Comparison of ENCODE assay signal across 10 cellular contexts in the genomic region with DNA sequence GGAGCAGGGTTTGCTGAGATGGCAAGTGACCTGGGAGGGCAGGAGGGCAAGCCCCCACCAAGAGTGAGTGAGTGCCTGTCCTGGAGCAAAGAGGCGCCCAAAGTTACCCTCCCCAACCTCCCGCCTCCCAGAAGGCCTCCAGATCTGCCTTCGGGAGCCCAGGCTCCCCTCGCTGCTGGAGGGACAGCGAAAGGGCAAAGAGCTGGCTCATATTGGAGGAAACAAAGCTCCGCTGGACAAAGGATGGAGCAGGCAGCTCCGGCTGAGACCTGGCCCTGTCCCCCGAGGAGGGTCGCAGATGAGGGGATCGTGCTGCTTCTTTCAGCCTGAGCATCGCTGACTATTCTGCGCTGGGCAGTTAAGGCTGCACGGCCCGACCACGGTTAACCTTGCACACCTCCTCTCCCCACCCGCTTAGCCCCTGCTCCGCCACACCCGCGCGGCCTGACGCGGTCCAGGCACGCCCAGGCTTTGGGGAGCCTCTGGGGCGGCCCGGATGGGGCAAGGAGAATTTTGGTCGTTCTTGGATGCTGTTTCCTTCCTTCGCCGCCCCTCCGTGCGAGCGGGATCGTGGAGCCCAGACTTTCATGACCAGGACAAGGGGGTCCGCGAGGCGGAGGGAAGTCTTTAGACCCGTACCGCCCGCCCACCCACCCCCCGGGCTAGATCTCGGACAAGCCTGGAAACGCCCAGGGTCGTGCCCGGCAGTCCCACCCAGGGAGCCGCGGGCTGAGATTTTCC. TPM values are rescaled to one million over a fixed set of nuclear protein-coding genes. Genes with fewer than 3 reads are reported as not detected.
DNase-seq lines count a peak whose midpoint lies in the region; ATAC-seq and TF ChIP-seq lines count a peak whose summit lies in the region.
"Had no signal": no experiment of that assay in that cellular context is flagged by ENCODE, and none has a peak within 500 bp of the region (broad histone marks: within the 10 kb centered on the region; RNA-seq: fewer than 3 reads in every experiment).

No MANE protein-coding gene starts in this region.

- peak overlapping the region; percentile 84 for H3K4me3 ChIP-seq in skeletal muscle satellite cell (ENCODE audit: low read length)

- no peak for ATAC-seq in HG02870 (IDR thresholded peaks at IDR 0.05; ENCODE audit: unreplicated experiment)
- ATAC-seq in HG03565 (IDR thresholded peaks at IDR 0.05; ENCODE audit: unreplicated experiment): no peak
- no peak for ATAC-seq in GM19467 (IDR thresholded peaks at IDR 0.05; ENCODE audit: unreplicated experiment)
- ATAC-seq: activated CD4-positive, CD25-positive, alpha-beta regulatory T cell treated with anti-CD3 and anti-CD28 coated beads, Interleukin-2, amount 50 U/mL, for 24 hours had no signal

- H3K4me3 Mint-ChIP-seq in H9: peak overlapping the region; percentile 70 to 82
- H3K4me3 Mint-ChIP-seq in immature natural killer cell: peak overlapping the region; percentile 55 to 85 (median 75)

- no peak overlapping the region for H4K5ac ChIP-seq in H9 (ENCODE audit: insufficient read length, low read depth, low read length)

- H3K9me3 ChIP-seq in H9 (ENCODE audit: control insufficient read depth, low read depth, low read length): no peaks in the 10 kb centered on the region
- H3K9me3 ChIP-seq in skeletal muscle satellite cell (replicated peaks; ENCODE audit: low read length): no peaks in the 10 kb centered on the region

- no peak overlapping the region for H3T11ph ChIP-seq in H9 (ENCODE audit: low read length)

- H3K56ac ChIP-seq in H9 (ENCODE audit: insufficient read length, low read depth, low read length): no peak overlapping the region

- H3K9me3 Mint-ChIP-seq in H9 (no peaks in the 10 kb centered on the region; a peak in 1 of 5 replicates), immature natural killer cell (peaks cover 0 to 2% (median 0%) of the 10 kb centered on the region in 6 donors)

- no peak overlapping the region for H4K91ac ChIP-seq in H9 (ENCODE audit: insufficient read length, low read depth, low read length)

- H3K9ac ChIP-seq in H9 (ENCODE audit: extremely low read depth, insufficient read length, low read length): peak overlapping the region; percentile 3
- peak overlapping the region; percentile 86 for H3K9ac ChIP-seq in skeletal muscle satellite cell (ENCODE audit: low read depth, low read length)

- H2BK120ac ChIP-seq in H9 (ENCODE audit: low read depth, low read length, poor library complexity, severe bottlenecking): no peak overlapping the region

- peak overlapping the region; percentile 59 for H3K4me2 ChIP-seq in H9 (ENCODE audit: insufficient read depth, insufficient read length, low read length)
- peak overlapping the region; percentile 93 for H3K4me2 ChIP-seq in skeletal muscle satellite cell (ENCODE audit: low read length)

- no peak for TF ChIP-seq CTCF in H9 (conservative IDR thresholded peaks at IDR 0.05)

- H2BK20ac ChIP-seq in H9 (ENCODE audit: low read depth, low read length, poor library complexity, severe bottlenecking): no peak overlapping the region

- peaks cover 10% of the 10 kb centered on the region for H3K23me2 ChIP-seq in H9 (ENCODE audit: insufficient read length, low read depth, low read length, poor library complexity, severe bottlenecking)

- H3K36me3 ChIP-seq in skeletal muscle satellite cell (ENCODE audit: insufficient read depth, low read length): no peaks in the 10 kb centered on the region

- no peak overlapping the region for H2AFZ ChIP-seq in H9 (ENCODE audit: low read length)

- no peaks in the 10 kb centered on the region for H3K79me1 ChIP-seq in H9 (ENCODE audit: insufficient read depth, low read depth, low read length, poor library complexity, severe bottlenecking)

- H3K79me2 ChIP-seq in H9 (ENCODE audit: insufficient read depth, low read length): no peaks in the 10 kb centered on the region

- H4K20me1 ChIP-seq in H9 (ENCODE audit: control insufficient read depth, insufficient read depth, insufficient read length): no peaks in the 10 kb centered on the region

- DNase-seq in H9 (no peak), astrocyte of the hippocampus (ENCODE audit: low read depth, low spot score) (peak; percentile 55), immature natural killer cell (no peak)
- no peak for DNase-seq in activated effector memory CD4-positive, alpha-beta T cell treated with Interleukin-2 at 50 U/mL for 16 hours
- DNase-seq: MV-4-11 had no signal

- H3K36me3 Mint-ChIP-seq in H9 (ENCODE audit: insufficient read depth in 1 of 3, low read depth in 3 of 3) (no peaks in the 10 kb centered on the region; a peak in 2 of 7 replicates), immature natural killer cell (no peaks in the 10 kb centered on the region)

- H3K4me1 ChIP-seq in H9 (ENCODE audit: insufficient read depth, low read length): no peaks in the 10 kb centered on the region
- peaks cover 48% of the 10 kb centered on the region for H3K4me1 ChIP-seq in skeletal muscle satellite cell (ENCODE audit: control insufficient read depth, insufficient read depth, low read length)

- H3K27me3 Mint-ChIP-seq in H9 (ENCODE audit: low read depth) (peaks cover 62% of the 10 kb centered on the region), immature natural killer cell (ENCODE audit: low read depth in 3 of 3) (peaks cover 0 to 11% (median 3%) of the 10 kb centered on the region in 3 donors)

- H4K8ac ChIP-seq in H9 (replicated peaks; ENCODE audit: insufficient read length, low read depth, low read length): no peak overlapping the region

- H2BK12ac ChIP-seq in H9 (ENCODE audit: insufficient read length, low read depth, low read length): no peak overlapping the region

- H3K4ac ChIP-seq in H9 (ENCODE audit: low read depth, low read length): no peak overlapping the region

- H3K4me1 Mint-ChIP-seq in H9 (peaks cover 14 to 20% of the 10 kb centered on the region in 2 experiments), immature natural killer cell (peaks cover 25 to 35% of the 10 kb centered on the region in 2 donors)

- no peak overlapping the region for H2AK5ac ChIP-seq in H9 (ENCODE audit: insufficient read length, low read length)

- peaks cover 19% of the 10 kb centered on the region; the same call in 1 of the 2 replicates for H3K27me3 ChIP-seq in H9 (ENCODE audit: insufficient read depth, low read length)
- H3K27me3 ChIP-seq in skeletal muscle satellite cell (ENCODE audit: control insufficient read depth, insufficient read depth, low read length): no peaks in the 10 kb centered on the region

- H3K27ac ChIP-seq in H9 (ENCODE audit: insufficient read length, low read depth, low read length): no peak overlapping the region

- no peak overlapping the region for H3K23ac ChIP-seq in H9 (ENCODE audit: insufficient read length, low read depth, low read length)

- H2BK15ac ChIP-seq in H9 (ENCODE audit: low read depth, low read length): no peak overlapping the region

- H2BK5ac ChIP-seq in H9 (ENCODE audit: insufficient read length, low read length): no peak overlapping the region

- H3K27ac Mint-ChIP-seq in H9 (peak overlapping the region in 1 of 3 experiments; percentile 57; a peak in 1 of 7 replicates), immature natural killer cell (peak overlapping the region in 1 of 6 donors; percentile 71)

- H3K14ac ChIP-seq in H9 (ENCODE audit: insufficient read depth, low read length): no peak overlapping the region

- WGBS in H9 (ENCODE audit: extremely low coverage, insufficient read length, low lambda C conversion rate): no CpG with 5 or more reads among the region's 45 CpGs

- no peak overlapping the region for H3K18ac ChIP-seq in H9 (ENCODE audit: insufficient read length, low read depth, low read length)

RNA-seq across cellular contexts. Expression of a gene that starts 0.7 kb away (rescaled TPM):
- 27.1 and 36.9 TPM in 2 replicates for total RNA-seq in H9 (2021)
- 10 to 100 TPM; 11.6 to 18.0 (median 12.1) TPM for polyA plus RNA-seq in immature natural killer cell
- total RNA-seq in skeletal muscle satellite cell (2012; rRNA removed): 21.5 and 25.1 TPM in 2 replicates

RNA-seq across cellular contexts. Expression of a gene that starts 10.2 kb away (rescaled TPM):
- 2.0 and 2.1 TPM in 2 replicates for total RNA-seq in H9 (2021)
- 1 to 10 TPM in 1 of 3 donors, under 1 TPM in 2; 0.16 to 2.4 (median 0.84) TPM for polyA plus RNA-seq in immature natural killer cell
- under 0.01 TPM in 1 of 2 replicates, not detected in the other for total RNA-seq in skeletal muscle satellite cell (2012; rRNA removed)

RNA-seq across cellular contexts. Expression of a gene that starts 38.2 kb away (rescaled TPM):
- total RNA-seq in H9 (2021): 3.2 and 3.8 TPM in 2 replicates
- 10 to 100 TPM; 12.9 to 15.7 (median 14.6) TPM for polyA plus RNA-seq in immature natural killer cell
- 4.3 and 7.6 TPM in 2 replicates for total RNA-seq in skeletal muscle satellite cell (2012; rRNA removed)
